1 cellular context compared by ENCODE assay signal in the genomic region with DNA sequence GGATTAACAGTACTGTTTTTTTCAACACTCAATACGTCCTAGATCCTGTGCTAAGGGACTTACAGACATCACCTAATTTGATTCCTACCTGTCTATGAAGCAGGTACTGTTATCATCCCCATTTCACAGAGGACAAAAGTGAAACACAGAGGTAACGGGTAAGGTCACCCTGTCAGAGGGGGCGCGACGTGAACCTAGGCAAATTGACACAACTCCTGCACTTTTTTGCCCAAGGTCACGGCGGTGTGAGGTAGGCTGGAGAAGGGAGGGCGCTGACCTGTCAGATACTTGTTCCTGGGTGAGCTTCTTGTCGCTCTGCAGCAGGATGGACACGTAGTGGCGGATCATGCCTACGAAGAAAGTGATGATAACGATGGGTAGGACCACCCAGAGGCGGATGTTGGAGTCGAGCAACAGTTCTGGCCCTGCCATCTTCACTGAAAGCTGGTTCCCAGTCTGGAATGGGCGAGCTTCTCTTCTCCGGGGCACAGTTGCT.
TF ChIP-seq lines count a peak whose summit lies in the region.

No MANE protein-coding gene starts in this region.

TF ChIP-seq in H1, 55 proteins besides CTCF, POLR2A, EP300 and RAD21:
- TF ChIP-seq EZH2 (IDR thresholded peaks at IDR 0.05; ENCODE audit: low read depth, low read length, severe bottlenecking) (no peak), POLR2AphosphoS5 (IDR thresholded peaks at IDR 0.05; ENCODE audit: low read depth, low read length) (no peak), KDM5A (IDR thresholded peaks at IDR 0.05; ENCODE audit: low read length) (no peak), BCL11A (IDR thresholded peaks at IDR 0.05; ENCODE audit: low read depth in 2 of 2, low read length in 2 of 2) (no peak), SIX5 (IDR thresholded peaks at IDR 0.05; ENCODE audit: low read depth, low read length) (no peak), TBP (IDR thresholded peaks at IDR 0.05; ENCODE audit: low read depth, low read length) (no peak), NANOG (IDR thresholded peaks at IDR 0.05; ENCODE audit: insufficient read depth, low read depth, low read length, poor library complexity, severe bottlenecking) (no peak), SAP30 (IDR thresholded peaks at IDR 0.05; ENCODE audit: insufficient read depth, insufficient replicate concordance, low read length) (peak; percentile 98), SP4 (IDR thresholded peaks at IDR 0.05; ENCODE audit: low read length) (no peak), CHD1 (IDR thresholded peaks at IDR 0.05; ENCODE audit: low read depth, low read length) (no peak), PHF8 (conservative IDR thresholded peaks at IDR 0.05; ENCODE audit: low read depth, low read length) (peak; percentile 76)
- TF ChIP-seq, protein P1, sequence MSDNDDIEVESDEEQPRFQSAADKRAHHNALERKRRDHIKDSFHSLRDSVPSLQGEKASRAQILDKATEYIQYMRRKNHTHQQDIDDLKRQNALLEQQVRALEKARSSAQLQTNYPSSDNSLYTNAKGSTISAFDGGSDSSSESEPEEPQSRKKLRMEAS (IDR thresholded peaks at IDR 0.05) = no peak
